In the genomic region with DNA sequence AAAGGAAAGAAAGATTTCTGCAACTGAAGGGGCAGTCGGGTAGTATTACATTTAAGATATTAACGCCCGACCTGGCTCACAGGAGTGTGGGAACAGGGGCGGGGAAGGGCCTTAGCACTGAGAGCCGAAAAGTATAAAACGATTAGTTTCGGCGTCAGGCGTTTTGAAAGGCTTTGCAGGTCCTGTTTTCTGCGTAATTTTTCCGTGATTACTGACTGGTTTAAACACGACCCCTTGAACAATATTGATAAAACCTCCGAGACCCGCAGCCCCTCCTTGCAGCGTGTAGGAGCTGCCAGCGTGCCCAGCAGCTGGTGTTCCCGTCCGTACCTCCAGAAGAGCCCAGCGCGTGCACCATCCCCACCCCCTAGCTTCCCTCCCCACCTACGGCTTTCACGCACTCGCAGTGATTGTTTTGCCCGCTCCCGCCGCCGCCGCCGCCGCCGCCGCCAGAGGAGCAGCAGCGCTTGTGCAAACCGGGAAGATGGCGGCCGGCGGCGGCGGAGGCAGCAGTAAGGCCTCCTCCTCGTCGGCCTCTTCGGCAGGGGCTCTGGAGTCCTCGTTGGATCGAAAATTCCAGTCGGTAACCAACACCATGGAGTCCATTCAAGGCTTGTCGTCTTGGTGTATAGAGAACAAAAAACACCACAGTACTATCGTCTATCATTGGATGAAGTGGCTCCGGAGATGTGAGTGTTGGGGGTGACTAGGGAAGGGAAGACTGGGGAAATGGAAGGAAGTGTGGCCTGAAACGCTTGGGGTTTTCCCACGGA, we compare ENCODE assay signal across 8 cellular contexts. TPM values are rescaled to one million over a fixed set of nuclear protein-coding genes. Genes with fewer than 3 reads are reported as not detected.
DNase-seq lines count a peak whose midpoint lies in the region; TF ChIP-seq lines count a peak whose summit lies in the region.

No MANE protein-coding gene starts in this region.

- H3K9me2 ChIP-seq in GM23248 (ENCODE audit: insufficient read depth), result no peaks in the 10 kb centered on the region

- CTCF ChIA-PET in CD8-positive, alpha-beta memory T cell (lab: Charles Lee), result interaction anchor here (0.7 to 1.3 kb wide), 3 partner anchors 83 to 701 kb away, joined by 3 read pairs; no protein-coding TSS in a partner anchor

- peak overlapping the region; percentile 88 for H3K9ac ChIP-seq in GM23248
- H3K9ac ChIP-seq in SK-N-MC (ENCODE audit: insufficient read length), result peak overlapping the region; percentile 97

- H3K36me3 Mint-ChIP-seq in CD8-positive, alpha-beta memory T cell, result peaks cover 0 to 39% (median 1%) of the 10 kb centered on the region in 3 donors

- H4K20me1 ChIP-seq in GM23248 (ENCODE audit: insufficient read depth), result no peaks in the 10 kb centered on the region
- peaks cover 5% of the 10 kb centered on the region for H4K20me1 ChIP-seq in osteoblast (ENCODE audit: insufficient read depth, low read length)

- POLR2A ChIA-PET in CD8-positive, alpha-beta memory T cell (lab: Charles Lee), result interaction anchor here (0.8 to 3.0 kb wide), 22 partner anchors 8 to 918 kb away, joined by 3 to 18 read pairs (median 5); a partner anchor contains a TSS

- H3K27me3 ChIP-seq in CD8-positive, alpha-beta memory T cell (ENCODE audit: insufficient read depth, low read length, poor library complexity, severe bottlenecking), result no peaks in the 10 kb centered on the region
- no peaks in the 10 kb centered on the region for H3K27me3 ChIP-seq in GM23248 (replicated peaks; ENCODE audit: insufficient read depth)
- no peaks in the 10 kb centered on the region for H3K27me3 ChIP-seq in osteoblast (ENCODE audit: insufficient read depth, low read length)

- in situ Hi-C loops in GM23248 (cut with MboI), result no loop called here

- peak overlapping the region; percentile 89 for H3K27ac ChIP-seq in CD8-positive, alpha-beta memory T cell (ENCODE audit: low read depth, low read length)
- H3K27ac ChIP-seq in GM23248, result peak overlapping the region; percentile 93
- H3K27ac ChIP-seq in SK-N-MC, result peak overlapping the region; percentile 99
- H3K27ac ChIP-seq in osteoblast (ENCODE audit: low read depth, low read length), result peak overlapping the region; percentile 96
- peak overlapping the region; percentile 99 for H3K27ac ChIP-seq in temporal lobe (ENCODE audit: low read depth, low read length)

- peaks cover 0 to 1% (median 0%) of the 10 kb centered on the region in 5 donors for H3K9me3 Mint-ChIP-seq in CD8-positive, alpha-beta memory T cell

- TF ChIP-seq CTCF in NB4 (IDR thresholded peaks at IDR 0.05; ENCODE audit: low read depth, low read length) (no peak), osteoblast (IDR thresholded peaks at IDR 0.05; ENCODE audit: extremely low read depth, low read depth, low read length) (no peak)

- peaks cover 28 to 45% (median 41%) of the 10 kb centered on the region in 3 donors for H3K4me1 Mint-ChIP-seq in CD8-positive, alpha-beta memory T cell

- H3K4me1 ChIP-seq in CD8-positive, alpha-beta memory T cell (ENCODE audit: insufficient read depth, low read length), result peaks cover 13% of the 10 kb centered on the region
- H3K4me1 ChIP-seq in GM23248 (ENCODE audit: insufficient read depth) (peaks cover 14% of the 10 kb centered on the region; the same call in 1 of the 2 replicates), osteoblast (ENCODE audit: insufficient read depth, low read length) (peaks cover 18% of the 10 kb centered on the region)

- H3K27me3 Mint-ChIP-seq in CD8-positive, alpha-beta memory T cell, result peaks cover 0 to 5% of the 10 kb centered on the region in 2 donors

- no peaks in the 10 kb centered on the region for H3K36me3 ChIP-seq in CD8-positive, alpha-beta memory T cell (ENCODE audit: insufficient read depth, low read length)
- H3K36me3 ChIP-seq in GM23248 (ENCODE audit: low read depth), result no peaks in the 10 kb centered on the region
- H3K36me3 ChIP-seq in SK-N-MC (ENCODE audit: insufficient read depth, low read length), result no peaks in the 10 kb centered on the region
- no peaks in the 10 kb centered on the region for H3K36me3 ChIP-seq in osteoblast (ENCODE audit: insufficient read depth, low read length)

- H3K4me2 ChIP-seq in GM23248 (ENCODE audit: unreplicated experiment), result peak overlapping the region; percentile 99
- peak overlapping the region; percentile 99 for H3K4me2 ChIP-seq in osteoblast (ENCODE audit: insufficient read depth, low read length)

- no peaks in the 10 kb centered on the region for H3K9me3 ChIP-seq in CD8-positive, alpha-beta memory T cell (ENCODE audit: low read length)
- H3K9me3 ChIP-seq in GM23248 (ENCODE audit: low read depth) (no peaks in the 10 kb centered on the region), SK-N-MC (ENCODE audit: low read depth, low read length) (no peaks in the 10 kb centered on the region), osteoblast (ENCODE audit: low read depth, low read length) (no peaks in the 10 kb centered on the region)

- TF ChIP-seq POLR2A in NB4 (IDR thresholded peaks at IDR 0.05; ENCODE audit: extremely low read depth, insufficient read length), result peak; percentile 17

- 1% methylated on average over 36 to 50 of the region's 50 CpGs for WGBS in GM23248 (ENCODE audit: low coverage in 1 of 2, low lambda C conversion rate in 2 of 2, missing lambda C conversion rate in 2 of 2), 2 experiments

- peaks cover 48% of the 10 kb centered on the region for H3K79me2 ChIP-seq in GM23248 (ENCODE audit: insufficient read depth)
- peaks cover 45% of the 10 kb centered on the region for H3K79me2 ChIP-seq in osteoblast (ENCODE audit: insufficient read depth, low read length)

- peaks cover 50% of the 10 kb centered on the region for H3F3A ChIP-seq in GM23248 (ENCODE audit: insufficient read depth)

- peak; percentile 71 to 88 (median 74) for DNase-seq in CD8-positive, alpha-beta memory T cell
- DNase-seq in GM23248, result peak; percentile 90
- peak; percentile 85 for DNase-seq in NB4 (ENCODE audit: low read depth)
- no peak for DNase-seq in SK-N-MC (ENCODE audit: low read depth, low spot score)
- DNase-seq in activated naive CD4-positive, alpha-beta T cell treated with anti-CD3 and anti-CD28 coated beads, Interleukin-2, amount 50 U/mL, for 16 hours, result peak; percentile 84
- peak; percentile 80 for DNase-seq in glomerular visceral epithelial cell (ENCODE audit: extremely low spot score)
- DNase-seq in osteoblast (ENCODE audit: insufficient read length, low spot score, missing footprints), result peak; percentile 80

- H2AFZ ChIP-seq in GM23248 (peak overlapping the region; percentile 90), osteoblast (ENCODE audit: low read length) (peak overlapping the region; percentile 97)

- H3K4me3 ChIP-seq in CD8-positive, alpha-beta memory T cell (ENCODE audit: low read length), result peak overlapping the region; percentile 94
- H3K4me3 ChIP-seq in GM23248 (peak overlapping the region; percentile 74), NB4 (ENCODE audit: low read depth, low read length) (peak overlapping the region; percentile 98), SK-N-MC (peak overlapping the region; percentile 90), osteoblast (ENCODE audit: insufficient read depth, low read length) (peak overlapping the region; percentile 95)

- H3K27ac Mint-ChIP-seq in CD8-positive, alpha-beta memory T cell, result peak overlapping the region; percentile 93 to 100 (median 98)

- peak overlapping the region; percentile 93 to 100 (median 98) for H3K4me3 Mint-ChIP-seq in CD8-positive, alpha-beta memory T cell

RNA-seq across cellular contexts. Expression of a gene that starts 0.5 kb away (rescaled TPM):
- total RNA-seq in CD8-positive, alpha-beta memory T cell, result 10 to 100 TPM; 24.1 to 26.4 TPM
- 40.5 TPM for polyA plus RNA-seq in CD8-positive, alpha-beta memory T cell
- total RNA-seq in GM23248 (2014; rRNA removed; shearing (Covaris generic)), result 7.6 and 7.8 TPM in 2 replicates
- 16.5 and 17.0 TPM in 2 replicates for polyA plus RNA-seq in GM23248 (2016; fragmentation: Nextera tagmentation; extraction: Ambion mirVana)
- total RNA-seq in osteoblast (12.3 and 13.3 TPM in 2 replicates), temporal lobe (20.7 TPM)

RNA-seq across cellular contexts. Expression of a gene that starts 43.1 kb away (rescaled TPM):
- 10 to 100 TPM; 75.2 to 79.8 TPM for total RNA-seq in CD8-positive, alpha-beta memory T cell
- polyA plus RNA-seq in CD8-positive, alpha-beta memory T cell, result 20.3 TPM
- total RNA-seq in GM23248 (2014; rRNA removed; shearing (Covaris generic)), result 27.6 and 46.2 TPM in 2 replicates
- 25.6 and 28.1 TPM in 2 replicates for polyA plus RNA-seq in GM23248 (2016; fragmentation: Nextera tagmentation; extraction: Ambion mirVana)
- total RNA-seq in osteoblast (33.9 and 35.8 TPM in 2 replicates), temporal lobe (32.9 TPM)
